ENCODE assay signal across 1 cellular context in the genomic region with DNA sequence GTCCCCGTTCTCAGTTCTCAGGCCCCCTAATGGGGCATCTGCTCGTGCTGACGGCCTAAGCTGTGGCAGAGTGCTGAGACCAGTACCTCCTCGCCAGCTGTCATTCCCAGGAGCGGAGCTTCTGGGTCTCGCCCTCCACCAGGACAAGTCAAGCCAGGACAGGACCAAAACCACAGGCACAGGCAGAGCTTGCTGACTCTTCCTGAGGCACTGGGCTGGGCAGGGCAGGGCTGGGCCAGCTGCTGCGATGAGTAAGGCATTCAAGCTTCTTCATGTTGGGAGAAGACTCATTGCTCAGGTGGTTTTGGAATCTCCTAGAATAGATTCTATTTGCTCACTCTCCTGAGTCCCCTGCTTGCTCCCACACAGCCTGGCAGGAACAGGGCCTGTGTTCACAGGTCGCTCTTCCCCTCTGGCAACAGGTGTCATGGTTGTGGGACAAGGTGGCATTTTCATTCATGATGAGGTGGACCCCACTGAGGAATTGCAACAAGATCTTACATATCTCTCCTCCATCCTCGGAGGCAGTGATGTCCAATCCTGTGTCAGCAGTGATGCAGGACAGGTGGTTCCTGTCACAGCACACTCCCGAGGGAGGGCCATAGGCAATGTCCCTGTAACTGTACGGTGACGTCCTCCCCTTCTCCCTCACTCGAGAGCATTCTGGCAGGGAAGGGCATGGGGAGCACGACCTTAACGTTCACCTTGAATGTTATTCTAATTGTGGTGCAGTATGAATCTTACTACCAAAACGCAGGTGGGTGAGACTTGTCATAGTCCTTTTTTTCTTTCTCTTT.
TF ChIP-seq lines count a peak whose summit lies in the region.

No MANE protein-coding gene starts in this region.

TF ChIP-seq in HepG2, 621 proteins besides CTCF, POLR2A, EP300 and RAD21:
- TF ChIP-seq, protein P1, sequence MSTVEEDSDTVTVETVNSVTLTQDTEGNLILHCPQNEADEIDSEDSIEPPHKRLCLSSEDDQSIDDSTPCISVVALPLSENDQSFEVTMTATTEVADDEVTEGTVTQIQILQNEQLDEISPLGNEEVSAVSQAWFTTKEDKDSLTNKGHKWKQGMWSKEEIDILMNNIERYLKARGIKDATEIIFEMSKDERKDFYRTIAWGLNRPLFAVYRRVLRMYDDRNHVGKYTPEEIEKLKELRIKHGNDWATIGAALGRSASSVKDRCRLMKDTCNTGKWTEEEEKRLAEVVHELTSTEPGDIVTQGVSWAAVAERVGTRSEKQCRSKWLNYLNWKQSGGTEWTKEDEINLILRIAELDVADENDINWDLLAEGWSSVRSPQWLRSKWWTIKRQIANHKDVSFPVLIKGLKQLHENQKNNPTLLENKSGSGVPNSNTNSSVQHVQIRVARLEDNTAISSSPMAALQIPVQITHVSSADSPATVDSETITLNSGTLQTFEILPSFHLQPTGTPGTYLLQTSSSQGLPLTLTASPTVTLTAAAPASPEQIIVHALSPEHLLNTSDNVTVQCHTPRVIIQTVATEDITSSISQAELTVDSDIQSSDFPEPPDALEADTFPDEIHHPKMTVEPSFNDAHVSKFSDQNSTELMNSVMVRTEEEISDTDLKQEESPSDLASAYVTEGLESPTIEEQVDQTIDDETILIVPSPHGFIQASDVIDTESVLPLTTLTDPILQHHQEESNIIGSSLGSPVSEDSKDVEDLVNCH (CRISPR knock-in tag; IDR thresholded peaks at IDR 0.05) = no peak
- TF ChIP-seq ZNF543 (CRISPR knock-in tag; IDR thresholded peaks at IDR 0.05) (no peak), TEAD2 (CRISPR knock-in tag; IDR thresholded peaks at IDR 0.05) (no peak), CENPT (CRISPR knock-in tag; IDR thresholded peaks at IDR 0.05; ENCODE audit: low read depth) (no peak), SOX13 (IDR thresholded peaks at IDR 0.05) (no peak), SOX13 (CRISPR knock-in tag; conservative IDR thresholded peaks at IDR 0.05 in 1 of 2, IDR thresholded peaks at IDR 0.05 in 1 of 2) (no peak), ZMYM3 (CRISPR knock-in tag; IDR thresholded peaks at IDR 0.05) (no peak), ZNF136 (CRISPR knock-in tag; IDR thresholded peaks at IDR 0.05; ENCODE audit: low read depth) (no peak), ZSCAN21 (CRISPR knock-in tag; IDR thresholded peaks at IDR 0.05; ENCODE audit: borderline replicate concordance) (no peak)
- TF ChIP-seq, protein P2, sequence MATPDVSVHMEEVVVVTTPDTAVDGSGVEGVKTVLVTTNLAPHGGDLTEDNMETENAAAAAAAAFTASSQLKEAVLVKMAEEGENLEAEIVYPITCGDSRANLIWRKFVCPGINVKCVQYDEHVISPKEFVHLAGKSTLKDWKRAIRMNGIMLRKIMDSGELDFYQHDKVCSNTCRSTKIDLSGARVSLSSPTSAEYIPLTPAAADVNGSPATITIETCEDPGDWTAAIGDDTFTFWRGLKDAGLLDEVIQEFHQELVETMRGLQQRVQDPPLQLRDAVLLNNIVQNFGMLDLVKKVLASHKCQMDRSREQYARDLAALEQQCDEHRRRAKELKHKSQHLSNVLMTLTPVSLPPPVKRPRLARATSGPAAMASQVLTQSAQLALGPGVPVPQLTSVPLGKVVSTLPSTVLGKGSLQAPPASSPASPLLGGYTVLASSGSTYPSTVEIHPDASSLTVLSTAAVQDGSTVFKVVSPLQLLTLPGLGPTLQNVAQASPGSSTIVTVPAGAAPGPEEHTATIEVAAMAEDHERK (CRISPR knock-in tag; IDR thresholded peaks at IDR 0.05; ENCODE audit: low read depth) = no peak
- TF ChIP-seq, protein P3, sequence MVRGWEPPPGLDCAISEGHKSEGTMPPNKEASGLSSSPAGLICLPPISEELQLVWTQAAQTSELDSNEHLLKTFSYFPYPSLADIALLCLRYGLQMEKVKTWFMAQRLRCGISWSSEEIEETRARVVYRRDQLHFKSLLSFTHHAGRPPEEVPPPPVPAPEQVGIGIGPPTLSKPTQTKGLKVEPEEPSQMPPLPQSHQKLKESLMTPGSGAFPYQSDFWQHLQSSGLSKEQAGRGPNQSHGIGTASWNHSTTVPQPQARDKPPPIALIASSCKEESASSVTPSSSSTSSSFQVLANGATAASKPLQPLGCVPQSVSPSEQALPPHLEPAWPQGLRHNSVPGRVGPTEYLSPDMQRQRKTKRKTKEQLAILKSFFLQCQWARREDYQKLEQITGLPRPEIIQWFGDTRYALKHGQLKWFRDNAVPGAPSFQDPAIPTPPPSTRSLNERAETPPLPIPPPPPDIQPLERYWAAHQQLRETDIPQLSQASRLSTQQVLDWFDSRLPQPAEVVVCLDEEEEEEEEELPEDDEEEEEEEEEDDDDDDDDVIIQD (CRISPR knock-in tag; IDR thresholded peaks at IDR 0.05; ENCODE audit: low read depth) = no peak
- TF ChIP-seq, protein P4, sequence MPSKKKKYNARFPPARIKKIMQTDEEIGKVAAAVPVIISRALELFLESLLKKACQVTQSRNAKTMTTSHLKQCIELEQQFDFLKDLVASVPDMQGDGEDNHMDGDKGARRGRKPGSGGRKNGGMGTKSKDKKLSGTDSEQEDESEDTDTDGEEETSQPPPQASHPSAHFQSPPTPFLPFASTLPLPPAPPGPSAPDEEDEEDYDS (CRISPR knock-in tag; IDR thresholded peaks at IDR 0.05) = no peak
- TF ChIP-seq, protein P5, sequence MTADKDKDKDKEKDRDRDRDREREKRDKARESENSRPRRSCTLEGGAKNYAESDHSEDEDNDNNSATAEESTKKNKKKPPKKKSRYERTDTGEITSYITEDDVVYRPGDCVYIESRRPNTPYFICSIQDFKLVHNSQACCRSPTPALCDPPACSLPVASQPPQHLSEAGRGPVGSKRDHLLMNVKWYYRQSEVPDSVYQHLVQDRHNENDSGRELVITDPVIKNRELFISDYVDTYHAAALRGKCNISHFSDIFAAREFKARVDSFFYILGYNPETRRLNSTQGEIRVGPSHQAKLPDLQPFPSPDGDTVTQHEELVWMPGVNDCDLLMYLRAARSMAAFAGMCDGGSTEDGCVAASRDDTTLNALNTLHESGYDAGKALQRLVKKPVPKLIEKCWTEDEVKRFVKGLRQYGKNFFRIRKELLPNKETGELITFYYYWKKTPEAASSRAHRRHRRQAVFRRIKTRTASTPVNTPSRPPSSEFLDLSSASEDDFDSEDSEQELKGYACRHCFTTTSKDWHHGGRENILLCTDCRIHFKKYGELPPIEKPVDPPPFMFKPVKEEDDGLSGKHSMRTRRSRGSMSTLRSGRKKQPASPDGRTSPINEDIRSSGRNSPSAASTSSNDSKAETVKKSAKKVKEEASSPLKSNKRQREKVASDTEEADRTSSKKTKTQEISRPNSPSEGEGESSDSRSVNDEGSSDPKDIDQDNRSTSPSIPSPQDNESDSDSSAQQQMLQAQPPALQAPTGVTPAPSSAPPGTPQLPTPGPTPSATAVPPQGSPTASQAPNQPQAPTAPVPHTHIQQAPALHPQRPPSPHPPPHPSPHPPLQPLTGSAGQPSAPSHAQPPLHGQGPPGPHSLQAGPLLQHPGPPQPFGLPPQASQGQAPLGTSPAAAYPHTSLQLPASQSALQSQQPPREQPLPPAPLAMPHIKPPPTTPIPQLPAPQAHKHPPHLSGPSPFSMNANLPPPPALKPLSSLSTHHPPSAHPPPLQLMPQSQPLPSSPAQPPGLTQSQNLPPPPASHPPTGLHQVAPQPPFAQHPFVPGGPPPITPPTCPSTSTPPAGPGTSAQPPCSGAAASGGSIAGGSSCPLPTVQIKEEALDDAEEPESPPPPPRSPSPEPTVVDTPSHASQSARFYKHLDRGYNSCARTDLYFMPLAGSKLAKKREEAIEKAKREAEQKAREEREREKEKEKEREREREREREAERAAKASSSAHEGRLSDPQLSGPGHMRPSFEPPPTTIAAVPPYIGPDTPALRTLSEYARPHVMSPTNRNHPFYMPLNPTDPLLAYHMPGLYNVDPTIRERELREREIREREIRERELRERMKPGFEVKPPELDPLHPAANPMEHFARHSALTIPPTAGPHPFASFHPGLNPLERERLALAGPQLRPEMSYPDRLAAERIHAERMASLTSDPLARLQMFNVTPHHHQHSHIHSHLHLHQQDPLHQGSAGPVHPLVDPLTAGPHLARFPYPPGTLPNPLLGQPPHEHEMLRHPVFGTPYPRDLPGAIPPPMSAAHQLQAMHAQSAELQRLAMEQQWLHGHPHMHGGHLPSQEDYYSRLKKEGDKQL (CRISPR knock-in tag; IDR thresholded peaks at IDR 0.05; ENCODE audit: low read depth) = no peak
- TF ChIP-seq, protein P6, sequence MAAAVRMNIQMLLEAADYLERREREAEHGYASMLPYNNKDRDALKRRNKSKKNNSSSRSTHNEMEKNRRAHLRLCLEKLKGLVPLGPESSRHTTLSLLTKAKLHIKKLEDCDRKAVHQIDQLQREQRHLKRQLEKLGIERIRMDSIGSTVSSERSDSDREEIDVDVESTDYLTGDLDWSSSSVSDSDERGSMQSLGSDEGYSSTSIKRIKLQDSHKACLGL (CRISPR knock-in tag; IDR thresholded peaks at IDR 0.05) = no peak
- TF ChIP-seq, protein P7, sequence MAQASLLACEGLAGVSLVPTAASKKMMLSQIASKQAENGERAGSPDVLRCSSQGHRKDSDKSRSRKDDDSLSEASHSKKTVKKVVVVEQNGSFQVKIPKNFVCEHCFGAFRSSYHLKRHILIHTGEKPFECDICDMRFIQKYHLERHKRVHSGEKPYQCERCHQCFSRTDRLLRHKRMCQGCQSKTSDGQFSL (CRISPR knock-in tag; IDR thresholded peaks at IDR 0.05) = no peak
- TF ChIP-seq, protein P8, sequence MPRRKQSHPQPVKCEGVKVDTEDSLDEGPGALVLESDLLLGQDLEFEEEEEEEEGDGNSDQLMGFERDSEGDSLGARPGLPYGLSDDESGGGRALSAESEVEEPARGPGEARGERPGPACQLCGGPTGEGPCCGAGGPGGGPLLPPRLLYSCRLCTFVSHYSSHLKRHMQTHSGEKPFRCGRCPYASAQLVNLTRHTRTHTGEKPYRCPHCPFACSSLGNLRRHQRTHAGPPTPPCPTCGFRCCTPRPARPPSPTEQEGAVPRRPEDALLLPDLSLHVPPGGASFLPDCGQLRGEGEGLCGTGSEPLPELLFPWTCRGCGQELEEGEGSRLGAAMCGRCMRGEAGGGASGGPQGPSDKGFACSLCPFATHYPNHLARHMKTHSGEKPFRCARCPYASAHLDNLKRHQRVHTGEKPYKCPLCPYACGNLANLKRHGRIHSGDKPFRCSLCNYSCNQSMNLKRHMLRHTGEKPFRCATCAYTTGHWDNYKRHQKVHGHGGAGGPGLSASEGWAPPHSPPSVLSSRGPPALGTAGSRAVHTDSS (CRISPR knock-in tag; conservative IDR thresholded peaks at IDR 0.05) = no peak
